ENCODE assay signal across 8 cellular contexts in genomic region chr9:4315582-4316215, GRCh38. TPM values are rescaled to one million over a fixed set of nuclear protein-coding genes. Genes with fewer than 3 reads are reported as not detected.
A peak's percentile ranks its signal among the peaks of the same experiment; 100 is the strongest.
DNase-seq lines count a peak whose midpoint lies in the region; ATAC-seq, FAIRE-seq and TF ChIP-seq lines count a peak whose summit lies in the region.

No MANE protein-coding gene starts in this region.

- H3K79me2 ChIP-seq in astrocyte (ENCODE audit: insufficient read depth, low read length) = no peaks in the 10 kb centered on the region

- no peaks in the 10 kb centered on the region for H3K9me3 ChIP-seq in astrocyte (ENCODE audit: insufficient read depth, low read depth, low read length)

- peaks cover 2% of the 10 kb centered on the region for H3K36me3 Mint-ChIP-seq in astrocyte (ENCODE audit: low read depth, unreplicated experiment)

- H4K20me1 ChIP-seq in astrocyte (ENCODE audit: insufficient read depth, low read length) = no peaks in the 10 kb centered on the region

- H3K27me3 ChIP-seq in astrocyte (ENCODE audit: insufficient read depth, low read length) = no peaks in the 10 kb centered on the region

- peak; percentile 40 to 77 (median 71) for DNase-seq in NCI-H1417 (lab: John Stamatoyannopoulos, UW)
- DNase-seq in NCI-H1417 treated with DMSO at 0.1 percent for 48 hours (lab: John Stamatoyannopoulos, UW) = no peak
- peak; percentile 60 for DNase-seq in NCI-H1436 (lab: John Stamatoyannopoulos, UW)
- DNase-seq in T-helper 9 cell = peak; percentile 64
- DNase-seq in astrocyte (ENCODE audit: low read depth) = peak; percentile 49
- peak; percentile 77 for DNase-seq in iPS-NIHi11 (ENCODE audit: low spot score)
- peak; percentile 29 to 53 for DNase-seq in stimulated activated CD4-positive, alpha-beta T cell treated with anti-CD3 and anti-CD28 coated beads, Interleukin-1b, Interleukin-23, amount 100 ng/mL, for 1 hour (ENCODE audit: low read depth in 2 of 2)

- H3K4me1 Mint-ChIP-seq in astrocyte (ENCODE audit: low read depth, unreplicated experiment) = peaks cover 21% of the 10 kb centered on the region

- no peak overlapping the region for H3K4me3 ChIP-seq in astrocyte (ENCODE audit: insufficient read depth, low read depth, low read length)

- H3K27me3 Mint-ChIP-seq in astrocyte (ENCODE audit: low read depth, unreplicated experiment) = peaks cover 6% of the 10 kb centered on the region

- H2AFZ ChIP-seq in astrocyte (ENCODE audit: low read depth, low read length) = no peak overlapping the region

- H3K9me3 Mint-ChIP-seq in astrocyte (ENCODE audit: unreplicated experiment) = peaks cover 5% of the 10 kb centered on the region

- no peak overlapping the region for H3K27ac ChIP-seq in astrocyte (ENCODE audit: low read depth, low read length)

- no peaks in the 10 kb centered on the region for H3K4me1 ChIP-seq in astrocyte (ENCODE audit: insufficient read depth, low read length)

- H3K27ac Mint-ChIP-seq in astrocyte (ENCODE audit: unreplicated experiment) = no peak overlapping the region

- FAIRE-seq in astrocyte (lab: Jason Lieb, UNC) = peak; percentile 71

- H3K9ac ChIP-seq in astrocyte (ENCODE audit: low read length) = no peak overlapping the region

- peak; percentile 94 for TF ChIP-seq CTCF in astrocyte (IDR thresholded peaks at IDR 0.05; ENCODE audit: insufficient read depth, low read depth, low read length)

- ATAC-seq in HG02642 (IDR thresholded peaks at IDR 0.05; ENCODE audit: poor library complexity, unreplicated experiment) = peak; percentile 98

- H3K36me3 ChIP-seq in astrocyte (ENCODE audit: insufficient read depth, low read length) = no peaks in the 10 kb centered on the region

- no peak overlapping the region for H3K4me3 Mint-ChIP-seq in astrocyte (ENCODE audit: unreplicated experiment)

- no peak overlapping the region for H3K4me2 ChIP-seq in astrocyte (ENCODE audit: low read length)

RNA-seq across cellular contexts. Expression of gene GLIS3, which starts 15.8 kb away (rescaled TPM):
- total RNA-seq in astrocyte = 78.4 and 81.9 TPM in 2 replicates
